Comparison of ENCODE assay signal across 2 cellular contexts in the genomic region with DNA sequence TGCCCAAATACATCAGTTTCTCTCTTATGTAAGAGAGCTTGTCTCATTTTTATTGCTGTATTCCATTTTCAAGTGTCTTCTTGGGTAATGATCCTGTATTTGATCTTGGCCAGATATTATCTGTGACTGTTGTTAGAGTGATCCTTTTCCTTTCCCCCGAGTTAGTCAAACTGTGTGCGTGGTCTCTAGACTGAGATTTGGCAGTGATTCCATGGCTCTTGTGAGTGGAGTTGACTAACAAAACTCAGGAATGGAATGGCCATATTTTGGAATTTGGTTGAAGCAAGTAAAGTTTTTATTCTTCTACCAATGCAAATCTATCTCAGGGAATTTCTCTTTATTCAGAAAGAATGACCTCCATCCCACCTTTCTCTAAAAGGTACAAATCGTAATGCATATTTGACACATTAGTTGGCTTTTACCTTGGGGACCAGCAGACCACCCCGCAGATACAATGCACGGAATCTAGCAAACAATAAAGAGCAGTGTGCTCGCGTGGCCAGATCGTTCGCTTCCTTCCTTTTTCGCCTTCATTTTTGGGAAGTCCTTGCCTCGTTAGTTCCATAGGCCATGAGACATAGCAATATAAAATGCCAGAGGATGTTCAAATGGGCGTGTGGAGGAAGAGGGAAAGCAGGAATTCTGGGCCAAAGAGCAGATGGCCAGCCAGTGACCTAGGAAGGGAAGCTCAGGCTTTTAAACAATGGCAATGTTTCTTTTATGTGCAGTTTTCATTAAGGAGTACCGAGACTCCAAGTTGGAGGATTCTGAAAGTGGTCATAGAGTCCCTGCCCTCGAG.
TF ChIP-seq lines count a peak whose summit lies in the region.

No MANE protein-coding gene starts in this region.

TF ChIP-seq in liver, 16 proteins besides CTCF, POLR2A, EP300 and RAD21:
- TF ChIP-seq FOXA1 (IDR thresholded peaks at IDR 0.05) (no peak), NR2F2 (IDR thresholded peaks at IDR 0.05) (peak; percentile 90), ATF3 (IDR thresholded peaks at IDR 0.05) (no peak), JUND (IDR thresholded peaks at IDR 0.05) (no peak), GABPA (IDR thresholded peaks at IDR 0.05 in 1 of 2, conservative IDR thresholded peaks at IDR 0.05 in 1 of 2) (no peak), MAX (IDR thresholded peaks at IDR 0.05) (peak; percentile 43), TAF1 (conservative IDR thresholded peaks at IDR 0.05) (no peak), SP1 (IDR thresholded peaks at IDR 0.05) (no peak), HNF4G (IDR thresholded peaks at IDR 0.05) (no peak)

TF ChIP-seq in HepG2, 621 proteins besides CTCF, POLR2A, EP300 and RAD21:
- TF ChIP-seq E2F5 (CRISPR knock-in tag; conservative IDR thresholded peaks at IDR 0.05) (no peak), DNMT1 (CRISPR knock-in tag; IDR thresholded peaks at IDR 0.05) (no peak), SPEN (CRISPR knock-in tag; IDR thresholded peaks at IDR 0.05; ENCODE audit: low read depth) (no peak), DMAP1 (CRISPR knock-in tag; IDR thresholded peaks at IDR 0.05) (no peak), MLXIP (CRISPR knock-in tag; IDR thresholded peaks at IDR 0.05; ENCODE audit: borderline replicate concordance) (no peak), ZNF101 (CRISPR knock-in tag; IDR thresholded peaks at IDR 0.05; ENCODE audit: borderline replicate concordance, low read depth) (no peak), ZNF350 (CRISPR knock-in tag; IDR thresholded peaks at IDR 0.05; ENCODE audit: borderline replicate concordance, low read depth) (no peak), ZSCAN29 (CRISPR knock-in tag; conservative IDR thresholded peaks at IDR 0.05) (no peak), ZBTB21 (CRISPR knock-in tag; IDR thresholded peaks at IDR 0.05) (no peak), ZNF615 (CRISPR knock-in tag; IDR thresholded peaks at IDR 0.05; ENCODE audit: borderline replicate concordance) (no peak), ZNF275 (CRISPR knock-in tag; IDR thresholded peaks at IDR 0.05; ENCODE audit: borderline replicate concordance) (no peak), GRHL1 (CRISPR knock-in tag; conservative IDR thresholded peaks at IDR 0.05) (no peak), SNAI1 (CRISPR knock-in tag; IDR thresholded peaks at IDR 0.05; ENCODE audit: borderline replicate concordance) (no peak)
- TF ChIP-seq, protein P1, sequence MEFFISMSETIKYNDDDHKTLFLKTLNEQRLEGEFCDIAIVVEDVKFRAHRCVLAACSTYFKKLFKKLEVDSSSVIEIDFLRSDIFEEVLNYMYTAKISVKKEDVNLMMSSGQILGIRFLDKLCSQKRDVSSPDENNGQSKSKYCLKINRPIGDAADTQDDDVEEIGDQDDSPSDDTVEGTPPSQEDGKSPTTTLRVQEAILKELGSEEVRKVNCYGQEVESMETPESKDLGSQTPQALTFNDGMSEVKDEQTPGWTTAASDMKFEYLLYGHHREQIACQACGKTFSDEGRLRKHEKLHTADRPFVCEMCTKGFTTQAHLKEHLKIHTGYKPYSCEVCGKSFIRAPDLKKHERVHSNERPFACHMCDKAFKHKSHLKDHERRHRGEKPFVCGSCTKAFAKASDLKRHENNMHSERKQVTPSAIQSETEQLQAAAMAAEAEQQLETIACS (CRISPR knock-in tag; IDR thresholded peaks at IDR 0.05), result no peak
- TF ChIP-seq, protein P2, sequence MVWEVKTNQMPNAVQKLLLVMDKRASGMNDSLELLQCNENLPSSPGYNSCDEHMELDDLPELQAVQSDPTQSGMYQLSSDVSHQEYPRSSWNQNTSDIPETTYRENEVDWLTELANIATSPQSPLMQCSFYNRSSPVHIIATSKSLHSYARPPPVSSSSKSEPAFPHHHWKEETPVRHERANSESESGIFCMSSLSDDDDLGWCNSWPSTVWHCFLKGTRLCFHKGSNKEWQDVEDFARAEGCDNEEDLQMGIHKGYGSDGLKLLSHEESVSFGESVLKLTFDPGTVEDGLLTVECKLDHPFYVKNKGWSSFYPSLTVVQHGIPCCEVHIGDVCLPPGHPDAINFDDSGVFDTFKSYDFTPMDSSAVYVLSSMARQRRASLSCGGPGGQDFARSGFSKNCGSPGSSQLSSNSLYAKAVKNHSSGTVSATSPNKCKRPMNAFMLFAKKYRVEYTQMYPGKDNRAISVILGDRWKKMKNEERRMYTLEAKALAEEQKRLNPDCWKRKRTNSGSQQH (CRISPR knock-in tag; IDR thresholded peaks at IDR 0.05; ENCODE audit: low read depth), result no peak
- TF ChIP-seq, protein P3, sequence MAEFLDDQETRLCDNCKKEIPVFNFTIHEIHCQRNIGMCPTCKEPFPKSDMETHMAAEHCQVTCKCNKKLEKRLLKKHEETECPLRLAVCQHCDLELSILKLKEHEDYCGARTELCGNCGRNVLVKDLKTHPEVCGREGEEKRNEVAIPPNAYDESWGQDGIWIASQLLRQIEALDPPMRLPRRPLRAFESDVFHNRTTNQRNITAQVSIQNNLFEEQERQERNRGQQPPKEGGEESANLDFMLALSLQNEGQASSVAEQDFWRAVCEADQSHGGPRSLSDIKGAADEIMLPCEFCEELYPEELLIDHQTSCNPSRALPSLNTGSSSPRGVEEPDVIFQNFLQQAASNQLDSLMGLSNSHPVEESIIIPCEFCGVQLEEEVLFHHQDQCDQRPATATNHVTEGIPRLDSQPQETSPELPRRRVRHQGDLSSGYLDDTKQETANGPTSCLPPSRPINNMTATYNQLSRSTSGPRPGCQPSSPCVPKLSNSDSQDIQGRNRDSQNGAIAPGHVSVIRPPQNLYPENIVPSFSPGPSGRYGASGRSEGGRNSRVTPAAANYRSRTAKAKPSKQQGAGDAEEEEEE (CRISPR knock-in tag; IDR thresholded peaks at IDR 0.05; ENCODE audit: borderline replicate concordance), result no peak
